In the genomic region with DNA sequence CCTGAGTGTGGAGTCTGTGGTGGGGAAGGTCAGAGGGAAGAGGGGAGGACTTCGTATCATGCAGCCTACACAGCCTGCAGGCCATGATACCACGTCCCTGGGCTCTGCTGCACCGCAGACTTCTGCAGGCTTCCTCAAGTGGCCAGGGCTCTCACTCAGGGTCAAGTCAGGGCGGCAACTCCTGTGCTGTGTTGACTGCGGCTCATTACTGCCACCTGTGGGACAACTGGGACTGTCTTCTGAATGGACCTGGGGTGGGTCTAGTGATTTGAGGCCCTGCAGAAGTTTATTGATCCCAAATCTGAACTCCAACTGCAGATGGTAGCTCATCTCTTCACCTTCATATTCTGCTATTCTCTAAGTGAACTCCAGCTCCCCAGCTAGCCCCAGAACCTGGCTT, we compare ENCODE assay signal across 9 cellular contexts.
DNase-seq lines count a peak whose midpoint lies in the region; ATAC-seq, FAIRE-seq and TF ChIP-seq lines count a peak whose summit lies in the region.
"Had no signal": no experiment of that assay in that cellular context is flagged by ENCODE, and none has a peak within 500 bp of the region (broad histone marks: within the 10 kb centered on the region; RNA-seq: fewer than 3 reads in every experiment).

No MANE protein-coding gene starts in this region.

- TF ChIP-seq CTCF in Calu3 (IDR thresholded peaks at IDR 0.05; ENCODE audit: unreplicated experiment), result peak; percentile 31

- H3K9me3 Mint-ChIP-seq in Calu3 (ENCODE audit: low read depth, unreplicated experiment), result no peaks in the 10 kb centered on the region
- H3K9me3 Mint-ChIP-seq in activated CD4-positive, alpha-beta T cell treated with anti-CD3 and anti-CD28 coated beads, Interleukin-2, amount 10 ng/mL, durations not matched to agents 7 days and 5 days, result no peaks in the 10 kb centered on the region

- BruUV-seq in Calu3 (replicated peaks; lab: Mats Ljungman, UMichigan), result no TSS peak

- intact Hi-C loops in Calu3 (cut with micrococcal nuclease; ENCODE audit: unreplicated experiment), result no loop called here

- POLR2A ChIA-PET in activated CD4-positive, alpha-beta T cell treated with anti-CD3 and anti-CD28 coated beads, Interleukin-2, amount 10 ng/mL, durations not matched to agents 7 days and 5 days (lab: Charles Lee), result no interaction called here

- ATAC-seq in GM19452 (IDR thresholded peaks at IDR 0.05; ENCODE audit: unreplicated experiment), result peak; percentile 69

- H3K36me3 Mint-ChIP-seq in Calu3 (ENCODE audit: insufficient read depth, unreplicated experiment), result no peaks in the 10 kb centered on the region
- H3K36me3 Mint-ChIP-seq in activated CD4-positive, alpha-beta T cell treated with anti-CD3 and anti-CD28 coated beads, Interleukin-2, amount 10 ng/mL, durations not matched to agents 7 days and 5 days (ENCODE audit: low read depth), result no peaks in the 10 kb centered on the region

- no peak overlapping the region for H3K4me3 Mint-ChIP-seq in Calu3 (ENCODE audit: low read depth, unreplicated experiment)
- no peak overlapping the region for H3K4me3 Mint-ChIP-seq in activated CD4-positive, alpha-beta T cell treated with anti-CD3 and anti-CD28 coated beads, Interleukin-2, amount 10 ng/mL, durations not matched to agents 7 days and 5 days

- no peak for FAIRE-seq in HTR-8/SVneo (lab: Jason Lieb, UNC)
- FAIRE-seq: islet of Langerhans had no signal

- H3K27me3 Mint-ChIP-seq in Calu3 (ENCODE audit: unreplicated experiment), result no peaks in the 10 kb centered on the region
- H3K27me3 Mint-ChIP-seq in activated CD4-positive, alpha-beta T cell treated with anti-CD3 and anti-CD28 coated beads, Interleukin-2, amount 10 ng/mL, durations not matched to agents 7 days and 5 days, result no peaks in the 10 kb centered on the region

- no peak overlapping the region for H3K27ac Mint-ChIP-seq in Calu3 (ENCODE audit: unreplicated experiment)
- H3K27ac Mint-ChIP-seq in activated CD4-positive, alpha-beta T cell treated with anti-CD3 and anti-CD28 coated beads, Interleukin-2, amount 10 ng/mL, durations not matched to agents 7 days and 5 days, result no peak overlapping the region

- CTCF ChIA-PET in Calu3 (lab: Charles Lee), result no interaction called here
- CTCF ChIA-PET in activated CD4-positive, alpha-beta T cell treated with anti-CD3 and anti-CD28 coated beads, Interleukin-2, amount 10 ng/mL, durations not matched to agents 7 days and 5 days (lab: Charles Lee), result interaction anchor here (2.6 kb wide), 1 partner anchor 8 kb away, joined by 9 read pairs; no protein-coding TSS in a partner anchor

- no peaks in the 10 kb centered on the region for H3K4me1 Mint-ChIP-seq in Calu3 (ENCODE audit: low read depth, unreplicated experiment)
- peaks cover 7% of the 10 kb centered on the region for H3K4me1 Mint-ChIP-seq in activated CD4-positive, alpha-beta T cell treated with anti-CD3 and anti-CD28 coated beads, Interleukin-2, amount 10 ng/mL, durations not matched to agents 7 days and 5 days

- DNase-seq in Calu3 (peak; percentile 51), HTR-8/SVneo (ENCODE audit: insufficient read length, low spot score) (peak; percentile 32), glomerular visceral epithelial cell (ENCODE audit: extremely low spot score) (peak; percentile 17), SW 1271 (lab: John Stamatoyannopoulos, UW) (no peak), RKO (ENCODE audit: low spot score) (no peak)
- peak; percentile 48 for DNase-seq in activated CD4-positive, alpha-beta T cell treated with anti-CD3 and anti-CD28 coated beads, Interleukin-2, amount 10 ng/mL, durations not matched to agents 7 days and 5 days
- DNase-seq in stimulated activated CD4-positive, alpha-beta T cell treated with anti-CD3 and anti-CD28 coated beads, Interleukin-1b, Interleukin-23, amount 100 ng/mL, for 48 hours, result peak; percentile 62

Comparison
In these comparisons a context has a peak if more than half of its experiments do, and no peak if none do; other contexts are left out.
1. DNase-seq: peak in Calu3 (single experiment), HTR-8/SVneo (single experiment), activated CD4-positive, alpha-beta T cell treated with anti-CD3 and anti-CD28 coated beads, Interleukin-2, amount 10 ng/mL, durations not matched to agents 7 days and 5 days (single experiment), glomerular visceral epithelial cell (single experiment) and stimulated activated CD4-positive, alpha-beta T cell treated with anti-CD3 and anti-CD28 coated beads, Interleukin-1b, Interleukin-23, amount 100 ng/mL, for 48 hours (single experiment); none in SW 1271 (0 of 2) and RKO (single experiment).